ENCODE assay signal across 8 cellular contexts in genomic region chr3:173993299-173993698, GRCh38.
DNase-seq lines count a peak whose midpoint lies in the region; ATAC-seq, FAIRE-seq and TF ChIP-seq lines count a peak whose summit lies in the region.

No MANE protein-coding gene starts in this region.

- DNase-seq in AG08396 (ENCODE audit: low spot score) (peak; percentile 13), GM23338 (ENCODE audit: low spot score) (peak; percentile 48), RCC 7860 (ENCODE audit: low spot score) (peak; percentile 35), foreskin melanocyte (peak; percentile 88), T-helper 2 cell (no peak), middle frontal gyrus (ENCODE audit: extremely low spot score, low spot score) (no peak)
- no peak for DNase-seq in stimulated activated CD4-positive, alpha-beta T cell treated with anti-CD3 and anti-CD28 coated beads, Interleukin-4, amount 100 ng/mL, for 24 hours

- no peak overlapping the region for H3K4me3 Mint-ChIP-seq in GM23338

- no peaks in the 10 kb centered on the region for H3F3A ChIP-seq in GM23338 (replicated peaks; ENCODE audit: low read depth)

- H3K79me2 ChIP-seq in GM23338 (replicated peaks; ENCODE audit: insufficient read depth): no peaks in the 10 kb centered on the region

- no peaks in the 10 kb centered on the region for H3K9me2 ChIP-seq in GM23338 (ENCODE audit: insufficient read depth)

- FAIRE-seq in RCC 7860 (lab: Jason Lieb, UNC): no peak

- H3K36me3 Mint-ChIP-seq in GM23338 (ENCODE audit: low read depth): no peaks in the 10 kb centered on the region

- no peaks in the 10 kb centered on the region for H3K9me3 Mint-ChIP-seq in GM23338

- H3K4me1 ChIP-seq in GM23338 (ENCODE audit: insufficient read depth): no peaks in the 10 kb centered on the region

- no peak overlapping the region; the same call in 1 of the 2 replicates for H3K27ac Mint-ChIP-seq in GM23338

- H3K4me2 ChIP-seq in GM23338: no peak overlapping the region

- H3K27me3 Mint-ChIP-seq in GM23338 (ENCODE audit: insufficient read depth, low read depth, poor library complexity): no peaks in the 10 kb centered on the region

- H4K20me1 ChIP-seq in GM23338 (replicated peaks; ENCODE audit: insufficient read depth): no peaks in the 10 kb centered on the region

- peaks cover 8% of the 10 kb centered on the region; the same call in 2 of the 3 replicates for H3K4me1 Mint-ChIP-seq in GM23338

- ATAC-seq in GM23338: peak; percentile 48; the same call in 2 of the 3 replicates
- ATAC-seq in HG03439 (IDR thresholded peaks at IDR 0.05; ENCODE audit: unreplicated experiment): no peak

- H2AFZ ChIP-seq in GM23338: no peak overlapping the region

- no peaks in the 10 kb centered on the region for H3K36me3 ChIP-seq in GM23338 (ENCODE audit: insufficient read depth)

- H3K27ac ChIP-seq in GM23338 (ENCODE audit: low read depth): no peak overlapping the region

- no peak overlapping the region for H3K4me3 ChIP-seq in GM23338

- TF ChIP-seq CTCF in GM23338 (conservative IDR thresholded peaks at IDR 0.05; ENCODE audit: low read depth in 2 of 2): peak; percentile 61 to 65

- no peaks in the 10 kb centered on the region for H3K27me3 ChIP-seq in GM23338 (ENCODE audit: insufficient read depth)

TF ChIP-seq in GM23338, 12 proteins besides CTCF, POLR2A, EP300 and RAD21:
- TF ChIP-seq NANOG (IDR thresholded peaks at IDR 0.05; ENCODE audit: borderline replicate concordance) (no peak), ZNF331 (CRISPR knock-in tag; IDR thresholded peaks at IDR 0.05; ENCODE audit: low read depth) (no peak), STAT1 (IDR thresholded peaks at IDR 0.05; ENCODE audit: unreplicated experiment) (no peak), ZNF462 (CRISPR knock-in tag; IDR thresholded peaks at IDR 0.05) (no peak), ZNF114 (CRISPR knock-in tag; IDR thresholded peaks at IDR 0.05) (no peak), EZH2phosphoT487 (IDR thresholded peaks at IDR 0.05; ENCODE audit: unreplicated experiment) (no peak), POLR2AphosphoS5 (IDR thresholded peaks at IDR 0.05; ENCODE audit: low read depth) (no peak), ETS1 (IDR thresholded peaks at IDR 0.05) (no peak)

Comparison
In these comparisons a context has a peak if more than half of its experiments do, and no peak if none do; other contexts are left out.
1. DNase-seq: peak in AG08396 (single experiment), GM23338 (single experiment), RCC 7860 (single experiment) and foreskin melanocyte (single experiment); none in stimulated activated CD4-positive, alpha-beta T cell treated with anti-CD3 and anti-CD28 coated beads, Interleukin-4, amount 100 ng/mL, for 24 hours (single experiment), T-helper 2 cell (0 of 5) and middle frontal gyrus (single experiment).